In the genomic region with DNA sequence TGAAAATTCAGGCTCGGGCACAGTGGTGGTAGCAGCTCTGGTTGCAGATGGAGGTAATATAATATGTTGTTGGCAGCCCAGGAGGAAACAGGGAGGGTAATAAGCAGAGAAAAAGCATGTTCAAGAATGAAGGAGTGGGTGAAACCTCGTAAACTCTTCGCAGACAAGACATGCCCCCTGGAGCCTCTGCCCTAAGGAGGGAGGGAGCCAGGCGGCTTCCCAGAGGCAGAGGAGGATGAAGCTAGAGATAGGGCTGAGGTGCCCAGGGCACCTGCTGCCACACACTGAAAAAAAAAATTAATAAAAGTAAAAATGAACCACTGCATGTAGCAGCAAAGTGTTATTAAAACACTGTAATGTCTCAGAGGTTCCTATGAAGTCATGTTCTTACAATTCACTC, we compare ENCODE assay signal across 14 cellular contexts.
DNase-seq lines count a peak whose midpoint lies in the region; ATAC-seq and TF ChIP-seq lines count a peak whose summit lies in the region.
"Had no signal": no experiment of that assay in that cellular context is flagged by ENCODE, and none has a peak within 500 bp of the region (broad histone marks: within the 10 kb centered on the region; RNA-seq: fewer than 3 reads in every experiment).

No MANE protein-coding gene starts in this region.

- H3K27me3 Mint-ChIP-seq in activated CD4-positive, alpha-beta memory T cell treated with anti-CD3 and anti-CD28 coated beads for 36 hours = no peaks in the 10 kb centered on the region
- peaks cover 2% of the 10 kb centered on the region for H3K27me3 Mint-ChIP-seq in activated CD4-positive, alpha-beta memory T cell treated with anti-CD3 and anti-CD28 coated beads, Interleukin-2, amount 10 ng/mL, durations not matched to agents 7 days and 5 days
- H3K27me3 Mint-ChIP-seq in activated naive CD8-positive, alpha-beta T cell treated with anti-CD3 and anti-CD28 coated beads, Interleukin-2, amount 10 ng/mL, durations not matched to agents 7 days and 5 days = no peaks in the 10 kb centered on the region
- no peaks in the 10 kb centered on the region for H3K27me3 Mint-ChIP-seq in progenitor cell of endocrine pancreas

- H3K4me1 Mint-ChIP-seq in activated CD4-positive, alpha-beta memory T cell treated with anti-CD3 and anti-CD28 coated beads for 36 hours (ENCODE audit: low read depth) = peaks cover 86% of the 10 kb centered on the region
- peaks cover 82% of the 10 kb centered on the region for H3K4me1 Mint-ChIP-seq in activated CD4-positive, alpha-beta memory T cell treated with anti-CD3 and anti-CD28 coated beads, Interleukin-2, amount 10 ng/mL, durations not matched to agents 7 days and 5 days
- peaks cover 80% of the 10 kb centered on the region for H3K4me1 Mint-ChIP-seq in activated naive CD8-positive, alpha-beta T cell treated with anti-CD3 and anti-CD28 coated beads, Interleukin-2, amount 10 ng/mL, durations not matched to agents 7 days and 5 days
- peaks cover 20% of the 10 kb centered on the region for H3K4me1 Mint-ChIP-seq in progenitor cell of endocrine pancreas (ENCODE audit: low read depth)

- no peaks in the 10 kb centered on the region for H3K36me3 ChIP-seq in KOPT-K1 (ENCODE audit: insufficient read depth, low read length)
- H3K36me3 ChIP-seq in SJCRH30 = no peaks in the 10 kb centered on the region
- H3K36me3 ChIP-seq: brain microvascular endothelial cell, thyroid gland had no signal

- peak overlapping the region; percentile 68 for H3K27ac Mint-ChIP-seq in activated CD4-positive, alpha-beta memory T cell treated with anti-CD3 and anti-CD28 coated beads for 36 hours
- H3K27ac Mint-ChIP-seq in activated CD4-positive, alpha-beta memory T cell treated with anti-CD3 and anti-CD28 coated beads, Interleukin-2, amount 10 ng/mL, durations not matched to agents 7 days and 5 days = no peak overlapping the region
- H3K27ac Mint-ChIP-seq in activated naive CD8-positive, alpha-beta T cell treated with anti-CD3 and anti-CD28 coated beads, Interleukin-2, amount 10 ng/mL, durations not matched to agents 7 days and 5 days = peak overlapping the region; percentile 84
- H3K27ac Mint-ChIP-seq in progenitor cell of endocrine pancreas = peak overlapping the region; percentile 70
- H3K27ac Mint-ChIP-seq: activated T-helper 1 cell treated with anti-CD3 and anti-CD28 coated beads, Interleukin-12 subunit alpha, Interleukin-12 subunit beta, Interleukin-2, Interleukin-4 antibody, amounts not matched to agents 30 ng/mL and 10 ng/mL and 1 ng/mL, durations not matched to agents 14 hours and 24 hours and 36 hours had no signal

- POLR2A ChIA-PET in activated CD4-positive, alpha-beta memory T cell treated with anti-CD3 and anti-CD28 coated beads for 36 hours (lab: Charles Lee) = no interaction called here
- POLR2A ChIA-PET in activated CD4-positive, alpha-beta memory T cell treated with anti-CD3 and anti-CD28 coated beads, Interleukin-2, amount 10 ng/mL, durations not matched to agents 7 days and 5 days (lab: Charles Lee) = interaction anchor here (1.8 kb wide), 1 partner anchor 381 kb away, joined by 6 read pairs; no protein-coding TSS in a partner anchor
- POLR2A ChIA-PET in activated naive CD8-positive, alpha-beta T cell treated with anti-CD3 and anti-CD28 coated beads, Interleukin-2, amount 10 ng/mL, durations not matched to agents 7 days and 5 days (lab: Charles Lee) = interaction anchor here (5.9 to 9.4 kb wide), 2 partner anchors 7 to 15 kb away, joined by 60 to 98 read pairs; no protein-coding TSS in a partner anchor

- TF ChIP-seq CTCF in progenitor cell of endocrine pancreas (IDR thresholded peaks at IDR 0.05; ENCODE audit: unreplicated experiment) = no peak

- no peaks in the 10 kb centered on the region for H3K27me3 ChIP-seq in SJCRH30
- H3K27me3 ChIP-seq: brain microvascular endothelial cell, thyroid gland had no signal

- H3K27ac ChIP-seq in KOPT-K1 (ENCODE audit: low read depth, low read length, poor library complexity, severe bottlenecking) (peak overlapping the region; percentile 95), SJCRH30 (no peak overlapping the region)
- H3K27ac ChIP-seq: brain microvascular endothelial cell, thyroid gland had no signal

- CTCF ChIA-PET in activated CD4-positive, alpha-beta memory T cell treated with anti-CD3 and anti-CD28 coated beads for 36 hours (lab: Charles Lee) = interaction anchor here (0.6 kb wide), 1 partner anchor 30 kb away, joined by 4 read pairs; no protein-coding TSS in a partner anchor
- CTCF ChIA-PET in activated CD4-positive, alpha-beta memory T cell treated with anti-CD3 and anti-CD28 coated beads, Interleukin-2, amount 10 ng/mL, durations not matched to agents 7 days and 5 days (lab: Charles Lee) = interaction anchor here (1.2 kb wide), 1 partner anchor 10 kb away, joined by 3 read pairs; no protein-coding TSS in a partner anchor

- H3K4me3 Mint-ChIP-seq in activated CD4-positive, alpha-beta memory T cell treated with anti-CD3 and anti-CD28 coated beads for 36 hours = no peak overlapping the region
- H3K4me3 Mint-ChIP-seq in activated CD4-positive, alpha-beta memory T cell treated with anti-CD3 and anti-CD28 coated beads, Interleukin-2, amount 10 ng/mL, durations not matched to agents 7 days and 5 days = no peak overlapping the region
- H3K4me3 Mint-ChIP-seq in activated naive CD8-positive, alpha-beta T cell treated with anti-CD3 and anti-CD28 coated beads, Interleukin-2, amount 10 ng/mL, durations not matched to agents 7 days and 5 days = no peak overlapping the region
- no peak overlapping the region for H3K4me3 Mint-ChIP-seq in progenitor cell of endocrine pancreas (ENCODE audit: low read depth)
- H3K4me3 Mint-ChIP-seq: activated T-helper 1 cell treated with anti-CD3 and anti-CD28 coated beads, Interleukin-12 subunit alpha, Interleukin-12 subunit beta, Interleukin-2, Interleukin-4 antibody, amounts not matched to agents 30 ng/mL and 10 ng/mL and 1 ng/mL, durations not matched to agents 14 hours and 24 hours and 36 hours had no signal

- no peak overlapping the region for H3K4me3 ChIP-seq in SJCRH30
- H3K4me3 ChIP-seq: thyroid gland had no signal

- no peaks in the 10 kb centered on the region for H3K9me3 Mint-ChIP-seq in activated CD4-positive, alpha-beta memory T cell treated with anti-CD3 and anti-CD28 coated beads for 36 hours
- no peaks in the 10 kb centered on the region for H3K9me3 Mint-ChIP-seq in activated CD4-positive, alpha-beta memory T cell treated with anti-CD3 and anti-CD28 coated beads, Interleukin-2, amount 10 ng/mL, durations not matched to agents 7 days and 5 days
- no peaks in the 10 kb centered on the region for H3K9me3 Mint-ChIP-seq in activated naive CD8-positive, alpha-beta T cell treated with anti-CD3 and anti-CD28 coated beads, Interleukin-2, amount 10 ng/mL, durations not matched to agents 7 days and 5 days
- no peaks in the 10 kb centered on the region for H3K9me3 Mint-ChIP-seq in progenitor cell of endocrine pancreas (ENCODE audit: low read depth)

- no peak for DNase-seq in activated CD4-positive, alpha-beta memory T cell treated with anti-CD3 and anti-CD28 coated beads for 36 hours
- DNase-seq in activated CD4-positive, alpha-beta memory T cell treated with anti-CD3 and anti-CD28 coated beads, Interleukin-2, amount 10 ng/mL, durations not matched to agents 7 days and 5 days = no peak
- no peak for DNase-seq in activated naive CD8-positive, alpha-beta T cell treated with anti-CD3 and anti-CD28 coated beads, Interleukin-2, amount 10 ng/mL, durations not matched to agents 7 days and 5 days
- DNase-seq in progenitor cell of endocrine pancreas (ENCODE audit: low spot score, unreplicated experiment) = no peak
- no peak for DNase-seq in EL
- DNase-seq in SJCRH30 = no peak
- DNase-seq: brain microvascular endothelial cell, Calu3, NCI-H146, NCI-H510A treated with DMSO at 0.1 percent for 48 hours, thyroid gland had no signal

- H3K9me3 ChIP-seq in KOPT-K1 (ENCODE audit: insufficient read depth, low read length, poor library complexity, severe bottlenecking) (no peaks in the 10 kb centered on the region), SJCRH30 (replicated peaks) (no peaks in the 10 kb centered on the region)
- H3K9me3 ChIP-seq: thyroid gland had no signal

- no peak for ATAC-seq in activated naive CD8-positive, alpha-beta T cell treated with anti-CD3 and anti-CD28 coated beads, Interleukin-2, amount 10 ng/mL, durations not matched to agents 7 days and 5 days (ENCODE audit: low read depth)
- ATAC-seq in GM21576 (IDR thresholded peaks at IDR 0.05; ENCODE audit: unreplicated experiment) = no peak

- peaks cover 2% of the 10 kb centered on the region for H3K36me3 Mint-ChIP-seq in activated CD4-positive, alpha-beta memory T cell treated with anti-CD3 and anti-CD28 coated beads for 36 hours
- peaks cover 5% of the 10 kb centered on the region for H3K36me3 Mint-ChIP-seq in activated CD4-positive, alpha-beta memory T cell treated with anti-CD3 and anti-CD28 coated beads, Interleukin-2, amount 10 ng/mL, durations not matched to agents 7 days and 5 days (ENCODE audit: low read depth)
- peaks cover 3% of the 10 kb centered on the region for H3K36me3 Mint-ChIP-seq in activated naive CD8-positive, alpha-beta T cell treated with anti-CD3 and anti-CD28 coated beads, Interleukin-2, amount 10 ng/mL, durations not matched to agents 7 days and 5 days
- H3K36me3 Mint-ChIP-seq in progenitor cell of endocrine pancreas (ENCODE audit: insufficient read depth) = peaks cover 2% of the 10 kb centered on the region

- intact Hi-C loops in activated CD4-positive, alpha-beta memory T cell treated with anti-CD3 and anti-CD28 coated beads for 36 hours (cut with micrococcal nuclease) = no loop called here

- no peaks in the 10 kb centered on the region for H3K4me1 ChIP-seq in SJCRH30
